19 cellular contexts compared by ENCODE assay signal in the genomic region with DNA sequence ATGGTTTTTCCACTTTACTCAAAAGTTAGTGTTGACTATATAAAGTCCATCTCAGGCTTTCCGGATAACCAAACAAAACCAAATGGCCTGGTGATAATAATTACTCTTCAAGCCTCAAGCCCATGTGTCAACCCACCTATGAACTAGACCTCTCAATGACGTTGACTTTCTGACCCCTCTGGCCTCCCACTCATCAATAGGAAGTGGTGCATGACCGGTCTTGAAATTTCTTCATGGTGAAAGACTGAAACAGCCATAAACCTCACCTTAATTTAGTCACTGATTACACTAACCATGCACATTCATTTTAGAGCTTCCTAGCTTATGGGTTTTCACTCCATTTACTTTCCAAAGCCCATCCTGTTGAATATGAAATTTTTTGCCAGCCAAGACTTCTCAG.
"Had no signal": no experiment of that assay in that cellular context is flagged by ENCODE, and none has a peak within 500 bp of the region (broad histone marks: within the 10 kb centered on the region; RNA-seq: fewer than 3 reads in every experiment).

No MANE protein-coding gene starts in this region.

- ATAC-seq: activated naive CD8-positive, alpha-beta T cell treated with anti-CD3 and anti-CD28 coated beads, Interleukin-2, amount 50 U/mL, for 24 hours; heart right ventricle; naive thymus-derived CD8-positive, alpha-beta T cell; stimulated activated naive B cell treated with anti-CD40 and anti-IgM and Interleukin-4, amounts not matched to agents 10 μg/mL and 1 μg/mL and 100 μg/mL, for 72 hours had no signal

- H3K27me3 ChIP-seq: cardiac muscle cell, heart right ventricle, neural progenitor cell, testis, vagina had no signal

- H3K36me3 ChIP-seq: cardiac muscle cell, heart right ventricle, left ventricle myocardium inferior, neural progenitor cell, vagina had no signal

- DNase-seq: activated CD4-positive, alpha-beta memory T cell treated with anti-CD3 and anti-CD28 coated beads, Interleukin-2, amount 10 ng/mL, durations not matched to agents 7 days and 5 days; activated CD4-positive, alpha-beta T cell treated with anti-CD3 and anti-CD28 coated beads for 48 hours; activated gamma-delta T cell; activated naive CD4-positive, alpha-beta T cell treated with anti-CD3 and anti-CD28 coated beads, Interleukin-2, amount 50 U/mL, for 16 hours; activated naive CD8-positive, alpha-beta T cell treated with anti-CD3 and anti-CD28 coated beads, Interleukin-2, amount 50 U/mL, for 24 hours; cortex of kidney; heart right ventricle; islet precursor cell; left ventricle myocardium inferior; naive thymus-derived CD8-positive, alpha-beta T cell; posterior cingulate gyrus; stimulated activated CD4-positive, alpha-beta T cell treated with anti-CD3 and anti-CD28 coated beads, Interleukin-2, amount 100 ng/mL, for 48 hours; stimulated activated CD8-positive, alpha-beta memory T cell treated with anti-CD3 and anti-CD28 coated beads, Interleukin-4, amount 100 ng/mL, for 48 hours; stimulated activated naive B cell treated with anti-CD40 and anti-IgM and Interleukin-4, amounts not matched to agents 10 μg/mL and 1 μg/mL and 100 μg/mL, for 72 hours; testis; trophoblast cell had no signal

- H3K4me3 ChIP-seq: cardiac muscle cell, heart right ventricle, left ventricle myocardium inferior, neural progenitor cell, testis, vagina had no signal
